ENCODE assay signal across 25 cellular contexts in the genomic region with DNA sequence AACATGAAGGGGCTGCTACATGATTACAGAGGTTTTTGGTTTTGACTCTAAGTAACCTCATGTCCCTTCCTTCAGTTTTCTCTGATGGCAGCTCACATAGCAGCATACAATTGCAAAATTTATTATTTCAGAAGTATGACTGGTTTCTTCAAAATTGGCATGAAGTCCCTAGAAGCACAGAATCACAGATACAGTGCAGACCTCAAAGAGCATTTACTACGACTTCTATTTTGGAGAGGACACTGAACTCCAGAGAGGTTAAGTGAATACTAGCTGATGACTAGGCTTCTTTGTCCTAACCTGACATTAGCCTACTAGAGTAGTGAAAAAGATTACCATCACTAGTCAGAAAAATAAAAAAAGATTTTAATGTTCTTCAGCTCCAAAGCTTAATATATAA.
DNase-seq lines count a peak whose midpoint lies in the region; ATAC-seq and TF ChIP-seq lines count a peak whose summit lies in the region.
"Had no signal": no experiment of that assay in that cellular context is flagged by ENCODE, and none has a peak within 500 bp of the region (broad histone marks: within the 10 kb centered on the region; RNA-seq: fewer than 3 reads in every experiment).

No MANE protein-coding gene starts in this region.

- H3K36me3 ChIP-seq in GM23248 (ENCODE audit: low read depth) (no peaks in the 10 kb centered on the region), sigmoid colon (no peaks in the 10 kb centered on the region), vagina (no peaks in the 10 kb centered on the region)
- H3K36me3 ChIP-seq: esophagus squamous epithelium, neural progenitor cell, upper lobe of left lung had no signal

- intact Hi-C loops in left ventricle myocardium superior (cut with micrococcal nuclease) (no loop called here), sigmoid colon (cut with DNase I) (loop anchor here (5.0 kb wide), 1 partner anchor 846 kb away; the partner anchor contains the start of gene MARCKS), vagina (cut with DNase I) (no loop called here)

- peak; percentile 66 for ATAC-seq in left ventricle myocardium superior
- ATAC-seq: GM23338, HepG2, T-helper 17 cell had no signal

- H3K4me1 ChIP-seq in GM23248 (ENCODE audit: insufficient read depth): peaks cover 50% of the 10 kb centered on the region
- H3K4me1 ChIP-seq in sigmoid colon: peaks cover 0 to 14% (median 12%) of the 10 kb centered on the region in 4 donors
- peaks cover 17% of the 10 kb centered on the region for H3K4me1 ChIP-seq in vagina
- H3K4me1 ChIP-seq: esophagus squamous epithelium, neural progenitor cell, upper lobe of left lung had no signal

- no peaks in the 10 kb centered on the region for H3K9me3 ChIP-seq in GM23248 (ENCODE audit: low read depth)
- H3K9me3 ChIP-seq in sigmoid colon: no peaks in the 10 kb centered on the region
- H3K9me3 ChIP-seq in vagina: no peaks in the 10 kb centered on the region
- H3K9me3 ChIP-seq: esophagus squamous epithelium, upper lobe of left lung had no signal

- in situ Hi-C loops in GM23248 (cut with MboI): no loop called here

- H3K4me2 ChIP-seq in GM23248 (ENCODE audit: unreplicated experiment): peak overlapping the region; percentile 48
- H3K4me2 ChIP-seq: GM23338, neural progenitor cell had no signal

- TF ChIP-seq CTCF in cardiac fibroblast (IDR thresholded peaks at IDR 0.05; ENCODE audit: low read depth, low read length): no peak
- TF ChIP-seq CTCF in sigmoid colon (IDR thresholded peaks at IDR 0.05): no peak
- no peak for TF ChIP-seq CTCF in vagina (IDR thresholded peaks at IDR 0.05)

- H3K27ac ChIP-seq in GM23248 (peak overlapping the region; percentile 11), sigmoid colon (peak overlapping the region in 3 of 4 donors; percentile 13 to 36 (median 23)), caudate nucleus (ENCODE audit: low read depth, low read length) (no peak overlapping the region), vagina (no peak overlapping the region)
- H3K27ac ChIP-seq: esophagus squamous epithelium, neural progenitor cell, upper lobe of left lung had no signal

- no peak overlapping the region for H3K9ac ChIP-seq in GM23248
- H3K9ac ChIP-seq: neural progenitor cell had no signal

- no peaks in the 10 kb centered on the region for H3K79me2 ChIP-seq in GM23248 (ENCODE audit: insufficient read depth)

- TF ChIP-seq POLR2A in sigmoid colon (IDR thresholded peaks at IDR 0.05) (no peak), vagina (IDR thresholded peaks at IDR 0.05) (no peak)

- peaks cover 16% of the 10 kb centered on the region; the same call in 1 of the 2 replicates for H3F3A ChIP-seq in GM23248 (ENCODE audit: insufficient read depth)

- DNase-seq in GM23248: peak; percentile 39
- DNase-seq in cardiac fibroblast (ENCODE audit: low read depth in 2 of 2): peak; percentile 50 to 52
- DNase-seq in left ventricle myocardium superior: no peak
- DNase-seq in sigmoid colon: no peak
- no peak for DNase-seq in HK-2 (ENCODE audit: unreplicated experiment)
- DNase-seq in caudate nucleus (lab: John Stamatoyannopoulos, UW): no peak
- no peak for DNase-seq in NCI-H510A treated with DMSO at 0.1 percent for 48 hours (lab: John Stamatoyannopoulos, UW)
- DNase-seq in vagina (ENCODE audit: extremely low spot score in 2 of 2): no peak
- DNase-seq: activated T-cell treated with anti-CD3 and anti-CD28 coated beads, Interleukin-2, amount 50 U/mL, for 24 hours; C1 segment of cervical spinal cord; COR-L47; esophagus squamous epithelium; GDM1; hippocampal formation; Karpas-422; left cardiac atrium; NCI-H1436 treated with DMSO at 0.1 percent for 48 hours; NCI-H446 treated with DMSO at 0.1 percent for 48 hours; stimulated activated CD4-positive, alpha-beta T cell treated with anti-CD3 and anti-CD28 coated beads, Interleukin-15, amount 100 ng/mL, for 24 hours; stimulated activated CD4-positive, alpha-beta T cell treated with anti-CD3 and anti-CD28 coated beads, Interleukin-4, amount 100 ng/mL, for 4 hours; T-helper 17 cell; upper lobe of left lung had no signal

- no peaks in the 10 kb centered on the region for H4K20me1 ChIP-seq in GM23248 (ENCODE audit: insufficient read depth)

- H3K27me3 ChIP-seq in GM23248 (replicated peaks; ENCODE audit: insufficient read depth): no peaks in the 10 kb centered on the region
- no peaks in the 10 kb centered on the region for H3K27me3 ChIP-seq in sigmoid colon
- no peaks in the 10 kb centered on the region for H3K27me3 ChIP-seq in vagina
- H3K27me3 ChIP-seq: esophagus squamous epithelium, neural progenitor cell, upper lobe of left lung had no signal

- H3K9me2 ChIP-seq in GM23248 (ENCODE audit: insufficient read depth): no peaks in the 10 kb centered on the region

- TF ChIP-seq EP300 in sigmoid colon (IDR thresholded peaks at IDR 0.05): no peak

- 0% methylated on average over 1 of the region's 1 CpG for WGBS in GM23248 (ENCODE audit: low coverage in 1 of 2, low lambda C conversion rate in 2 of 2, missing lambda C conversion rate in 2 of 2), 2 experiments
- WGBS in sigmoid colon, 2 donors: 0% methylated on average over 1 of the region's 1 CpG

- H3K4me3 ChIP-seq in GM23248 (no peak overlapping the region), cardiac fibroblast (replicated peaks in 1 of 2; ENCODE audit: low read depth in 2 of 2, low read length in 2 of 2) (no peak overlapping the region), sigmoid colon (no peak overlapping the region), vagina (no peak overlapping the region)
- H3K4me3 ChIP-seq: esophagus squamous epithelium, GM23338, neural progenitor cell, upper lobe of left lung had no signal

- no peak overlapping the region for H2AFZ ChIP-seq in GM23248
- H2AFZ ChIP-seq: GM23338, neural progenitor cell had no signal

Comparison
In these comparisons a context has a peak if more than half of its experiments do, and no peak if none do; other contexts are left out.
1. DNase-seq: peak in GM23248 (single experiment) and cardiac fibroblast (2 of 2); none in left ventricle myocardium superior (single experiment), sigmoid colon (single experiment), HK-2 (single experiment), caudate nucleus (0 of 61), NCI-H510A treated with DMSO at 0.1 percent for 48 hours (single experiment) and vagina (0 of 2).
2. H3K27ac ChIP-seq: peak in GM23248 (single experiment) and sigmoid colon (3 of 4); none in caudate nucleus (single experiment) and vagina (single experiment).